16 cellular contexts compared by ENCODE assay signal in genomic region chr3:114597012-114597411, GRCh38.
A peak's percentile ranks its signal among the peaks of the same experiment; 100 is the strongest.
DNase-seq lines count a peak whose midpoint lies in the region; ATAC-seq and TF ChIP-seq lines count a peak whose summit lies in the region.
"Had no signal": no experiment of that assay in that cellular context is flagged by ENCODE, and none has a peak within 500 bp of the region (broad histone marks: within the 10 kb centered on the region; RNA-seq: fewer than 3 reads in every experiment).

No MANE protein-coding gene starts in this region.

- no peaks in the 10 kb centered on the region; the same call in 1 of the 2 replicates for H4K20me1 ChIP-seq in SK-N-SH (ENCODE audit: insufficient read depth)

- H3K4me3 ChIP-seq in SK-N-SH (ENCODE audit: low read depth in 2 of 2, low read length in 1 of 2): no peak overlapping the region
- H3K4me3 ChIP-seq in LNCaP clone FGC (ENCODE audit: low read depth, low read length): no peak overlapping the region
- no peak overlapping the region for H3K4me3 ChIP-seq in endodermal cell (ENCODE audit: low read length)
- H3K4me3 ChIP-seq in parathyroid adenoma (ENCODE audit: low read depth, low read length): no peak overlapping the region
- H3K4me3 ChIP-seq: smooth muscle cell, vagina had no signal

- TF ChIP-seq RAD21 in SK-N-SH (IDR thresholded peaks at IDR 0.05; ENCODE audit: low read length): peak; percentile 23; the same call in 1 of the 2 replicates

- WGBS in SK-N-SH (ENCODE audit: low lambda C conversion rate): 85% methylated on average over 4 of the region's 4 CpGs
- WGBS in endodermal cell (ENCODE audit: insufficient coverage in 1 of 2, insufficient read length in 1 of 2), 2 experiments: 68 to 89% methylated on average over 1 to 3 of the region's 4 CpGs

- CTCF ChIA-PET in SK-N-SH (lab: Yijun Ruan, JAX): interaction anchor here (0.9 to 1.5 kb wide), 4 partner anchors 9 to 234 kb away, joined by 3 to 4 read pairs (median 3); no protein-coding TSS in a partner anchor

- H3K79me2 ChIP-seq in SK-N-SH (ENCODE audit: insufficient read depth) (no peaks in the 10 kb centered on the region), parathyroid adenoma (no peaks in the 10 kb centered on the region)

- H3K36me3 Mint-ChIP-seq in endodermal cell (ENCODE audit: low read depth): no peaks in the 10 kb centered on the region

- no peak overlapping the region for H3K4me3 Mint-ChIP-seq in endodermal cell
- H3K4me3 Mint-ChIP-seq: activated CD8-positive, alpha-beta T cell treated with anti-CD3 and anti-CD28 coated beads for 36 hours; memory B cell; stimulated activated naive CD8-positive, alpha-beta T cell treated with anti-CD3 and anti-CD28 coated beads, Interleukin-15, Interleukin-2, amounts not matched to agents 100 ng/mL and 50 ng/mL, for 24 hours had no signal

- H3K4me2 ChIP-seq in SK-N-SH: no peak overlapping the region
- no peak overlapping the region for H3K4me2 ChIP-seq in parathyroid adenoma (ENCODE audit: low read length)
- H3K4me2 ChIP-seq: smooth muscle cell had no signal

- DNase-seq in SK-N-SH: no peak
- DNase-seq in LNCaP clone FGC (ENCODE audit: low read depth): no peak
- DNase-seq in endodermal cell: no peak
- DNase-seq in SK-N-DZ (ENCODE audit: low spot score): no peak
- no peak for DNase-seq in RPMI8226
- DNase-seq: activated CD8-positive, alpha-beta T cell treated with anti-CD3 and anti-CD28 coated beads for 36 hours; NCI-H1436 treated with DMSO at 0.1 percent for 48 hours; NCI-H510A treated with DMSO at 0.1 percent for 48 hours had no signal

- H3K9me3 ChIP-seq in SK-N-SH (no peaks in the 10 kb centered on the region), endodermal cell (ENCODE audit: control insufficient read depth, low read length) (no peaks in the 10 kb centered on the region), parathyroid adenoma (ENCODE audit: control insufficient read depth, low read length) (no peaks in the 10 kb centered on the region)
- H3K9me3 ChIP-seq: neutrophil, vagina had no signal

- H3K9me3 Mint-ChIP-seq in endodermal cell: no peaks in the 10 kb centered on the region
- H3K9me3 Mint-ChIP-seq: activated CD8-positive, alpha-beta T cell treated with anti-CD3 and anti-CD28 coated beads for 36 hours; memory B cell; stimulated activated naive CD8-positive, alpha-beta T cell treated with anti-CD3 and anti-CD28 coated beads, Interleukin-15, Interleukin-2, amounts not matched to agents 100 ng/mL and 50 ng/mL, for 24 hours had no signal

- H3K27ac Mint-ChIP-seq in endodermal cell: no peak overlapping the region
- H3K27ac Mint-ChIP-seq: activated CD8-positive, alpha-beta T cell treated with anti-CD3 and anti-CD28 coated beads for 36 hours; memory B cell; stimulated activated naive CD8-positive, alpha-beta T cell treated with anti-CD3 and anti-CD28 coated beads, Interleukin-15, Interleukin-2, amounts not matched to agents 100 ng/mL and 50 ng/mL, for 24 hours had no signal

- H3K36me3 ChIP-seq in SK-N-SH (replicated peaks in 1 of 2; ENCODE audit: control insufficient read depth in 1 of 2, insufficient read depth in 2 of 2, low read length in 1 of 2) (peaks cover 0 to 6% of the 10 kb centered on the region in 2 experiments), endodermal cell (ENCODE audit: control insufficient read depth, insufficient read depth, low read length) (no peaks in the 10 kb centered on the region), parathyroid adenoma (ENCODE audit: control insufficient read depth, insufficient read depth, low read length) (no peaks in the 10 kb centered on the region)
- H3K36me3 ChIP-seq: neutrophil, vagina had no signal

- H3K27me3 ChIP-seq in SK-N-SH (ENCODE audit: insufficient read depth) (no peaks in the 10 kb centered on the region), endodermal cell (ENCODE audit: control insufficient read depth, insufficient read depth, low read length, poor library complexity, severe bottlenecking) (peaks cover 5% of the 10 kb centered on the region), parathyroid adenoma (ENCODE audit: control insufficient read depth, insufficient read depth, low read length) (no peaks in the 10 kb centered on the region)
- H3K27me3 ChIP-seq: neutrophil, vagina had no signal

- POLR2A ChIA-PET in SK-N-SH (lab: Yijun Ruan, JAX): no interaction called here

- H3K27ac ChIP-seq in SK-N-SH (ENCODE audit: low read depth in 2 of 2, low read length in 1 of 2): no peak overlapping the region
- no peak overlapping the region for H3K27ac ChIP-seq in endodermal cell (ENCODE audit: low read depth, low read length)
- H3K27ac ChIP-seq in parathyroid adenoma: no peak overlapping the region
- H3K27ac ChIP-seq: neutrophil, vagina had no signal

- no peak for ATAC-seq in SK-N-SH treated with all-trans-retinoic acid at 6 μM for 48 hours
- ATAC-seq in GM21390 (IDR thresholded peaks at IDR 0.05; ENCODE audit: unreplicated experiment): no peak
- ATAC-seq: activated CD8-positive, alpha-beta T cell treated with anti-CD3 and anti-CD28 coated beads for 36 hours had no signal

- no peaks in the 10 kb centered on the region for H3F3A ChIP-seq in SK-N-SH (replicated peaks; ENCODE audit: insufficient read depth)

- no peak for TF ChIP-seq EP300 in SK-N-SH (IDR thresholded peaks at IDR 0.05; ENCODE audit: borderline replicate concordance in 1 of 2, low read depth in 1 of 2, low read length in 1 of 2)

- no peak overlapping the region for H3K9ac ChIP-seq in SK-N-SH
- H3K9ac ChIP-seq in endodermal cell (ENCODE audit: extremely low read depth, low read length, poor library complexity, severe bottlenecking): no peak overlapping the region
- no peak overlapping the region for H3K9ac ChIP-seq in parathyroid adenoma

- H3K9me2 ChIP-seq in SK-N-SH: no peaks in the 10 kb centered on the region

- H3K4me1 Mint-ChIP-seq in endodermal cell: no peaks in the 10 kb centered on the region

- H3K4me1 ChIP-seq in SK-N-SH (ENCODE audit: control insufficient read depth in 1 of 2, insufficient read depth in 2 of 2, low read depth in 1 of 2, low read length in 1 of 2) (no peaks in the 10 kb centered on the region), endodermal cell (ENCODE audit: control insufficient read depth, insufficient read depth, low read length) (no peaks in the 10 kb centered on the region), parathyroid adenoma (peaks cover 6% of the 10 kb centered on the region)
- H3K4me1 ChIP-seq: vagina had no signal

- H2AFZ ChIP-seq in SK-N-SH (ENCODE audit: low read depth) (no peak overlapping the region), parathyroid adenoma (no peak overlapping the region)

- TF ChIP-seq CTCF in SK-N-SH (IDR thresholded peaks at IDR 0.05) (peak; percentile 21; the same call in 1 of the 2 replicates), LNCaP clone FGC (IDR thresholded peaks at IDR 0.05; ENCODE audit: control insufficient read depth, extremely low read depth, insufficient read depth) (peak; percentile 9; the same call in 1 of the 2 replicates), endodermal cell (conservative IDR thresholded peaks at IDR 0.05) (peak; percentile 58), parathyroid adenoma (IDR thresholded peaks at IDR 0.05) (peak; percentile 5)

- H3K27me3 Mint-ChIP-seq in endodermal cell (ENCODE audit: insufficient read depth): no peaks in the 10 kb centered on the region
- H3K27me3 Mint-ChIP-seq: activated CD8-positive, alpha-beta T cell treated with anti-CD3 and anti-CD28 coated beads for 36 hours; memory B cell; stimulated activated naive CD8-positive, alpha-beta T cell treated with anti-CD3 and anti-CD28 coated beads, Interleukin-15, Interleukin-2, amounts not matched to agents 100 ng/mL and 50 ng/mL, for 24 hours had no signal

TF ChIP-seq in SK-N-SH, 30 proteins besides CTCF, POLR2A, EP300 and RAD21:
- no peak for TF ChIP-seq NFIC (IDR thresholded peaks at IDR 0.05; ENCODE audit: borderline replicate concordance)
- TF ChIP-seq ELF1 (IDR thresholded peaks at IDR 0.05): no peak
- no peak for TF ChIP-seq POLR2AphosphoS5 (IDR thresholded peaks at IDR 0.05; ENCODE audit: low read depth, low read length)
- no peak for TF ChIP-seq USF1 (IDR thresholded peaks at IDR 0.05; ENCODE audit: borderline replicate concordance, low read depth)
- no peak for TF ChIP-seq FOXJ3 (CRISPR knock-in tag; IDR thresholded peaks at IDR 0.05)
- no peak for TF ChIP-seq RCOR1 (IDR thresholded peaks at IDR 0.05; ENCODE audit: low read length)
- no peak for TF ChIP-seq FOXM1 (IDR thresholded peaks at IDR 0.05; ENCODE audit: low read depth)

TF ChIP-seq in SK-N-SH treated with all-trans-retinoic acid at 6 μM for 48 hours, 23 proteins besides CTCF, POLR2A, EP300 and RAD21 (continues in another document):
- no peak for TF ChIP-seq TSHZ2 (CRISPR knock-in tag; IDR thresholded peaks at IDR 0.05)
- no peak for TF ChIP-seq CREB5 (CRISPR knock-in tag; IDR thresholded peaks at IDR 0.05; ENCODE audit: low read depth)
- TF ChIP-seq ZC3H10 (CRISPR knock-in tag; IDR thresholded peaks at IDR 0.05): no peak

Comparison
In these comparisons a context has a peak if more than half of its experiments do, and no peak if none do; other contexts are left out.
1. CTCF ChIP-seq: peak in every context shown above with its lines; median percentile 58 in endodermal cell; 21 in SK-N-SH; 9 in LNCaP clone FGC; 5 in parathyroid adenoma.